Comparison of ENCODE assay signal across 1 cellular context in genomic region chr6:43509142-43509983, GRCh38.
TF ChIP-seq lines count a peak whose summit lies in the region.

No MANE protein-coding gene starts in this region.

TF ChIP-seq in HepG2, 621 proteins besides CTCF, POLR2A, EP300 and RAD21 (continued from another document and continues in another):
- TF ChIP-seq, protein P1, sequence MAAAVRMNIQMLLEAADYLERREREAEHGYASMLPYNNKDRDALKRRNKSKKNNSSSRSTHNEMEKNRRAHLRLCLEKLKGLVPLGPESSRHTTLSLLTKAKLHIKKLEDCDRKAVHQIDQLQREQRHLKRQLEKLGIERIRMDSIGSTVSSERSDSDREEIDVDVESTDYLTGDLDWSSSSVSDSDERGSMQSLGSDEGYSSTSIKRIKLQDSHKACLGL (CRISPR knock-in tag; IDR thresholded peaks at IDR 0.05) = no peak; the same call in 1 of the 2 replicates
- TF ChIP-seq ZNF672 (CRISPR knock-in tag; IDR thresholded peaks at IDR 0.05) (no peak), ZZZ3 (CRISPR knock-in tag; IDR thresholded peaks at IDR 0.05; ENCODE audit: borderline replicate concordance) (no peak), FOXK1 (CRISPR knock-in tag; IDR thresholded peaks at IDR 0.05; ENCODE audit: borderline replicate concordance, low read depth) (no peak), ZFYVE20 (CRISPR knock-in tag; IDR thresholded peaks at IDR 0.05; ENCODE audit: borderline replicate concordance, low read depth) (0 out of 2 replicates have a peak, but pooled peaks have one; percentile 23), NCOA1 (CRISPR knock-in tag; IDR thresholded peaks at IDR 0.05) (0 out of 2 replicates have a peak, but pooled peaks have one; percentile 75), ZNF788 (CRISPR knock-in tag; IDR thresholded peaks at IDR 0.05; ENCODE audit: borderline replicate concordance) (no peak), KDM6A (CRISPR knock-in tag; IDR thresholded peaks at IDR 0.05; ENCODE audit: low read depth) (no peak), SNAPC4 (CRISPR knock-in tag; IDR thresholded peaks at IDR 0.05) (no peak), ZNF362 (CRISPR knock-in tag; IDR thresholded peaks at IDR 0.05; ENCODE audit: borderline replicate concordance) (no peak), ZFX (CRISPR knock-in tag; IDR thresholded peaks at IDR 0.05; ENCODE audit: low read depth) (peak; percentile 68), MAFK (conservative IDR thresholded peaks at IDR 0.05 in 1 of 2, IDR thresholded peaks at IDR 0.05 in 1 of 2; ENCODE audit: low read length in 2 of 2) (no peak), ZBTB49 (CRISPR knock-in tag; IDR thresholded peaks at IDR 0.05; ENCODE audit: borderline replicate concordance) (0 out of 2 replicates have a peak, but pooled peaks have one; percentile 29), RFXANK (CRISPR knock-in tag; IDR thresholded peaks at IDR 0.05) (no peak), ZNF264 (CRISPR knock-in tag; IDR thresholded peaks at IDR 0.05) (no peak), ZNF317 (CRISPR knock-in tag; IDR thresholded peaks at IDR 0.05) (no peak), GATAD1 (CRISPR knock-in tag; IDR thresholded peaks at IDR 0.05) (peak; percentile 49; the same call in 1 of the 2 replicates), ZFP62 (CRISPR knock-in tag; IDR thresholded peaks at IDR 0.05) (no peak), CBX1 (IDR thresholded peaks at IDR 0.05; ENCODE audit: low read depth) (no peak), ZNF574 (CRISPR knock-in tag; IDR thresholded peaks at IDR 0.05) (peak; percentile 21; the same call in 1 of the 2 replicates), ZNF446 (CRISPR knock-in tag; IDR thresholded peaks at IDR 0.05) (no peak; the same call in 1 of the 2 replicates), THYN1 (CRISPR knock-in tag; IDR thresholded peaks at IDR 0.05; ENCODE audit: borderline replicate concordance, low read depth) (no peak), NCOA5 (CRISPR knock-in tag; IDR thresholded peaks at IDR 0.05) (no peak), HCFC1 (IDR thresholded peaks at IDR 0.05; ENCODE audit: low read depth, low read length) (no peak), ZSCAN21 (CRISPR knock-in tag; IDR thresholded peaks at IDR 0.05; ENCODE audit: borderline replicate concordance) (peak; percentile 76; the same call in 1 of the 2 replicates), FOSL2 (CRISPR knock-in tag; IDR thresholded peaks at IDR 0.05) (no peak)
- TF ChIP-seq, protein P2, sequence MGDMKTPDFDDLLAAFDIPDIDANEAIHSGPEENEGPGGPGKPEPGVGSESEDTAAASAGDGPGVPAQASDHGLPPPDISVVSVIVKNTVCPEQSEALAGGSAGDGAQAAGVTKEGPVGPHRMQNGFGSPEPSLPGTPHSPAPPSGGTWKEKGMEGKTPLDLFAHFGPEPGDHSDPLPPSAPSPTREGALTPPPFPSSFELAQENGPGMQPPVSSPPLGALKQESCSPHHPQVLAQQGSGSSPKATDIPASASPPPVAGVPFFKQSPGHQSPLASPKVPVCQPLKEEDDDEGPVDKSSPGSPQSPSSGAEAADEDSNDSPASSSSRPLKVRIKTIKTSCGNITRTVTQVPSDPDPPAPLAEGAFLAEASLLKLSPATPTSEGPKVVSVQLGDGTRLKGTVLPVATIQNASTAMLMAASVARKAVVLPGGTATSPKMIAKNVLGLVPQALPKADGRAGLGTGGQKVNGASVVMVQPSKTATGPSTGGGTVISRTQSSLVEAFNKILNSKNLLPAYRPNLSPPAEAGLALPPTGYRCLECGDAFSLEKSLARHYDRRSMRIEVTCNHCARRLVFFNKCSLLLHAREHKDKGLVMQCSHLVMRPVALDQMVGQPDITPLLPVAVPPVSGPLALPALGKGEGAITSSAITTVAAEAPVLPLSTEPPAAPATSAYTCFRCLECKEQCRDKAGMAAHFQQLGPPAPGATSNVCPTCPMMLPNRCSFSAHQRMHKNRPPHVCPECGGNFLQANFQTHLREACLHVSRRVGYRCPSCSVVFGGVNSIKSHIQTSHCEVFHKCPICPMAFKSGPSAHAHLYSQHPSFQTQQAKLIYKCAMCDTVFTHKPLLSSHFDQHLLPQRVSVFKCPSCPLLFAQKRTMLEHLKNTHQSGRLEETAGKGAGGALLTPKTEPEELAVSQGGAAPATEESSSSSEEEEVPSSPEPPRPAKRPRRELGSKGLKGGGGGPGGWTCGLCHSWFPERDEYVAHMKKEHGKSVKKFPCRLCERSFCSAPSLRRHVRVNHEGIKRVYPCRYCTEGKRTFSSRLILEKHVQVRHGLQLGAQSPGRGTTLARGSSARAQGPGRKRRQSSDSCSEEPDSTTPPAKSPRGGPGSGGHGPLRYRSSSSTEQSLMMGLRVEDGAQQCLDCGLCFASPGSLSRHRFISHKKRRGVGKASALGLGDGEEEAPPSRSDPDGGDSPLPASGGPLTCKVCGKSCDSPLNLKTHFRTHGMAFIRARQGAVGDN (CRISPR knock-in tag; IDR thresholded peaks at IDR 0.05) = peak; percentile 94
- TF ChIP-seq, protein P3, sequence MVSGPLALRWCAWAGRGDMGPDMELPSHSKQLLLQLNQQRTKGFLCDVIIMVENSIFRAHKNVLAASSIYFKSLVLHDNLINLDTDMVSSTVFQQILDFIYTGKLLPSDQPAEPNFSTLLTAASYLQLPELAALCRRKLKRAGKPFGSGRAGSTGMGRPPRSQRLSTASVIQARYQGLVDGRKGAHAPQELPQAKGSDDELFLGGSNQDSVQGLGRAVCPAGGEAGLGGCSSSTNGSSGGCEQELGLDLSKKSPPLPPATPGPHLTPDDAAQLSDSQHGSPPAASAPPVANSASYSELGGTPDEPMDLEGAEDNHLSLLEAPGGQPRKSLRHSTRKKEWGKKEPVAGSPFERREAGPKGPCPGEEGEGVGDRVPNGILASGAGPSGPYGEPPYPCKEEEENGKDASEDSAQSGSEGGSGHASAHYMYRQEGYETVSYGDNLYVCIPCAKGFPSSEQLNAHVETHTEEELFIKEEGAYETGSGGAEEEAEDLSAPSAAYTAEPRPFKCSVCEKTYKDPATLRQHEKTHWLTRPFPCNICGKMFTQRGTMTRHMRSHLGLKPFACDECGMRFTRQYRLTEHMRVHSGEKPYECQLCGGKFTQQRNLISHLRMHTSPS (CRISPR knock-in tag; IDR thresholded peaks at IDR 0.05; ENCODE audit: low read depth) = peak; percentile 71; the same call in 1 of the 2 replicates
- TF ChIP-seq, protein P4, sequence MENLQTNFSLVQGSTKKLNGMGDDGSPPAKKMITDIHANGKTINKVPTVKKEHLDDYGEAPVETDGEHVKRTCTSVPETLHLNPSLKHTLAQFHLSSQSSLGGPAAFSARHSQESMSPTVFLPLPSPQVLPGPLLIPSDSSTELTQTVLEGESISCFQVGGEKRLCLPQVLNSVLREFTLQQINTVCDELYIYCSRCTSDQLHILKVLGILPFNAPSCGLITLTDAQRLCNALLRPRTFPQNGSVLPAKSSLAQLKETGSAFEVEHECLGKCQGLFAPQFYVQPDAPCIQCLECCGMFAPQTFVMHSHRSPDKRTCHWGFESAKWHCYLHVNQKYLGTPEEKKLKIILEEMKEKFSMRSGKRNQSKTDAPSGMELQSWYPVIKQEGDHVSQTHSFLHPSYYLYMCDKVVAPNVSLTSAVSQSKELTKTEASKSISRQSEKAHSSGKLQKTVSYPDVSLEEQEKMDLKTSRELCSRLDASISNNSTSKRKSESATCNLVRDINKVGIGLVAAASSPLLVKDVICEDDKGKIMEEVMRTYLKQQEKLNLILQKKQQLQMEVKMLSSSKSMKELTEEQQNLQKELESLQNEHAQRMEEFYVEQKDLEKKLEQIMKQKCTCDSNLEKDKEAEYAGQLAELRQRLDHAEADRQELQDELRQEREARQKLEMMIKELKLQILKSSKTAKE (CRISPR knock-in tag; IDR thresholded peaks at IDR 0.05; ENCODE audit: borderline replicate concordance) = no peak
- TF ChIP-seq, protein P5, sequence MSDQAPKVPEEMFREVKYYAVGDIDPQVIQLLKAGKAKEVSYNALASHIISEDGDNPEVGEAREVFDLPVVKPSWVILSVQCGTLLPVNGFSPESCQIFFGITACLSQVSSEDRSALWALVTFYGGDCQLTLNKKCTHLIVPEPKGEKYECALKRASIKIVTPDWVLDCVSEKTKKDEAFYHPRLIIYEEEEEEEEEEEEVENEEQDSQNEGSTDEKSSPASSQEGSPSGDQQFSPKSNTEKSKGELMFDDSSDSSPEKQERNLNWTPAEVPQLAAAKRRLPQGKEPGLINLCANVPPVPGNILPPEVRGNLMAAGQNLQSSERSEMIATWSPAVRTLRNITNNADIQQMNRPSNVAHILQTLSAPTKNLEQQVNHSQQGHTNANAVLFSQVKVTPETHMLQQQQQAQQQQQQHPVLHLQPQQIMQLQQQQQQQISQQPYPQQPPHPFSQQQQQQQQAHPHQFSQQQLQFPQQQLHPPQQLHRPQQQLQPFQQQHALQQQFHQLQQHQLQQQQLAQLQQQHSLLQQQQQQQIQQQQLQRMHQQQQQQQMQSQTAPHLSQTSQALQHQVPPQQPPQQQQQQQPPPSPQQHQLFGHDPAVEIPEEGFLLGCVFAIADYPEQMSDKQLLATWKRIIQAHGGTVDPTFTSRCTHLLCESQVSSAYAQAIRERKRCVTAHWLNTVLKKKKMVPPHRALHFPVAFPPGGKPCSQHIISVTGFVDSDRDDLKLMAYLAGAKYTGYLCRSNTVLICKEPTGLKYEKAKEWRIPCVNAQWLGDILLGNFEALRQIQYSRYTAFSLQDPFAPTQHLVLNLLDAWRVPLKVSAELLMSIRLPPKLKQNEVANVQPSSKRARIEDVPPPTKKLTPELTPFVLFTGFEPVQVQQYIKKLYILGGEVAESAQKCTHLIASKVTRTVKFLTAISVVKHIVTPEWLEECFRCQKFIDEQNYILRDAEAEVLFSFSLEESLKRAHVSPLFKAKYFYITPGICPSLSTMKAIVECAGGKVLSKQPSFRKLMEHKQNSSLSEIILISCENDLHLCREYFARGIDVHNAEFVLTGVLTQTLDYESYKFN (CRISPR knock-in tag; conservative IDR thresholded peaks at IDR 0.05) = no peak
